ENCODE assay signal across 8 cellular contexts in the genomic region with DNA sequence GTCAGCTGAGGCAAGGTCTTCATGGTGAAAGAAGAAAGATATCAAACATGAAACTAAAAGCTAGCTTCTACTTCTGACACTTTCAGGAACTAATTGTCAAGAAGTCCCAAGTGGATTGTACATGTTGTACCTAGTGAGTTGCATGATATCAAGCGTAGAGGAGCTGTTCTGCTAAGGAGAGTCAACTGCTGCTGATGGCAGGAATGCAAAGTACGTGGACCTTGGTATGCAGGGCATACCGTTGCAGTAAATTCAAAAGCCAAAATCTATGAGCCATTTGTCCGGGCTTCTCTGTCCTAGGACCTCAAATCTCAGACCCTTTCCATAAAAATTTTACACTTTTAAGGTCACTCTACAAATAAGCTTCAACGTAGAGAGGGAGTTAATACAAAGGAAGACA.
"Had no signal": no experiment of that assay in that cellular context is flagged by ENCODE, and none has a peak within 500 bp of the region (broad histone marks: within the 10 kb centered on the region; RNA-seq: fewer than 3 reads in every experiment).

No MANE protein-coding gene starts in this region.

- FAIRE-seq: G401.6, GM12878, GM12891, GM12892, GM18507, GM19239 had no signal

- H3K4me3 ChIP-seq: GM12878 had no signal

- DNase-seq: GDM1, GF-D8 had no signal

- ATAC-seq: GM12878 had no signal
